8 cellular contexts compared by ENCODE assay signal in genomic region chr7:92448185-92448747, GRCh38. TPM values are rescaled to one million over a fixed set of nuclear protein-coding genes. Genes with fewer than 3 reads are reported as not detected.
DNase-seq lines count a peak whose midpoint lies in the region; ATAC-seq and TF ChIP-seq lines count a peak whose summit lies in the region.

No MANE protein-coding gene starts in this region.

- BruUV-seq in IMR-90 (replicated peaks; lab: Mats Ljungman, UMichigan), result no TSS peak

- H3K9ac ChIP-seq in IMR-90 (ENCODE audit: low read depth, low read length), result peak overlapping the region; percentile 78

- WGBS in IMR-90 (ENCODE audit: extremely low coverage in 2 of 2, insufficient read length in 1 of 2), 2 experiments, result 0% methylated on average over 4 of the region's 11 CpGs; no CpG with 5 or more reads in 1 of the 2 experiments
- 0 to 1% (median 1%) methylated on average over 11 of the region's 11 CpGs for WGBS in heart left ventricle, 4 donors
- WGBS in psoas muscle, 3 donors, result 1 to 2% (median 1%) methylated on average over 11 of the region's 11 CpGs

- H3K36me3 Mint-ChIP-seq in activated naive CD4-positive, alpha-beta T cell treated with anti-CD3 and anti-CD28 coated beads, Interleukin-2, amount 50 U/mL, for 72 hours, result peaks cover 6 to 15% of the 10 kb centered on the region in 2 donors

- peak; percentile 54 for TF ChIP-seq CTCF in IMR-90 (conservative IDR thresholded peaks at IDR 0.05; ENCODE audit: low read depth, low read length)
- TF ChIP-seq CTCF in heart left ventricle (IDR thresholded peaks at IDR 0.05), result peak in 10 of 12 donors; percentile 10 to 58 (median 41)
- peak; percentile 26 for TF ChIP-seq CTCF in psoas muscle (IDR thresholded peaks at IDR 0.05)

- peak overlapping the region; percentile 83; the same call in 1 of the 2 replicates for H3K14ac ChIP-seq in IMR-90 (replicated peaks; ENCODE audit: low read depth, low read length)

- H3K9me3 ChIP-seq in IMR-90 (ENCODE audit: control insufficient read depth, insufficient read depth, low read length), result no peaks in the 10 kb centered on the region
- no peaks in the 10 kb centered on the region for H3K9me3 ChIP-seq in heart left ventricle
- no peaks in the 10 kb centered on the region for H3K9me3 ChIP-seq in psoas muscle

- H3K23ac ChIP-seq in IMR-90 (ENCODE audit: low read depth, low read length), result peak overlapping the region; percentile 48; the same call in 1 of the 2 replicates

- CTCF ChIA-PET in IMR-90 (lab: Yijun Ruan, JAX), result interaction anchor here (1.8 to 2.4 kb wide), 4 partner anchors 13 to 271 kb away, joined by 5 to 19 read pairs (median 10); no protein-coding TSS in a partner anchor

- H2BK120ac ChIP-seq in IMR-90 (ENCODE audit: low read depth, low read length), result no peak overlapping the region

- H4K8ac ChIP-seq in IMR-90 (ENCODE audit: low read depth in 2 of 2, low read length in 2 of 2), result peak overlapping the region; percentile 39 to 68; a peak in 2 of 4 replicates

- peak overlapping the region; percentile 91 for H2AK9ac ChIP-seq in IMR-90 (replicated peaks; ENCODE audit: low read depth, low read length, poor library complexity)

- H3K56ac ChIP-seq in IMR-90 (ENCODE audit: extremely low read depth, insufficient read depth, low read length), result peak overlapping the region; percentile 13

- H3K27ac Mint-ChIP-seq in activated naive CD4-positive, alpha-beta T cell treated with anti-CD3 and anti-CD28 coated beads, Interleukin-2, amount 50 U/mL, for 72 hours, result peak overlapping the region; percentile 93

- no peak for TF ChIP-seq RAD21 in IMR-90 (IDR thresholded peaks at IDR 0.05; ENCODE audit: low read length)

- peak overlapping the region; percentile 25 for H2BK5ac ChIP-seq in IMR-90 (ENCODE audit: low read depth, low read length, poor library complexity, severe bottlenecking)

- ATAC-seq in GM21576 (IDR thresholded peaks at IDR 0.05; ENCODE audit: unreplicated experiment) (peak; percentile 37), IMR-90 (ENCODE audit: low read depth) (peak; percentile 30), heart left ventricle (peak in 3 of 4 donors; percentile 18 to 49 (median 33)), psoas muscle (peak in 3 of 4 donors; percentile 5 to 16 (median 11))
- peak; percentile 23 to 58 for ATAC-seq in activated naive CD4-positive, alpha-beta T cell treated with anti-CD3 and anti-CD28 coated beads, Interleukin-2, amount 50 U/mL, for 72 hours

- TF ChIP-seq POLR2A in IMR-90 (IDR thresholded peaks at IDR 0.05; ENCODE audit: low read depth, low read length) (no peak), heart left ventricle (IDR thresholded peaks at IDR 0.05) (no peak)

- DNase-seq in EH (ENCODE audit: low read depth) (peak; percentile 52), IMR-90 (peak; percentile 46), SK-MEL-5 (ENCODE audit: low read depth, low spot score) (peak; percentile 68), heart left ventricle (peak in 4 of 5 donors; percentile 25 to 46 (median 42)), psoas muscle (peak; percentile 30 to 52), NCI-H524 treated with DMSO at 0.1 percent for 48 hours (lab: John Stamatoyannopoulos, UW) (no peak)
- peak in 1 of 2 donors; percentile 55 for DNase-seq in activated naive CD4-positive, alpha-beta T cell treated with anti-CD3 and anti-CD28 coated beads, Interleukin-2, amount 50 U/mL, for 72 hours (ENCODE audit: low spot score in 2 of 2)

- H4K20me1 ChIP-seq in IMR-90 (ENCODE audit: insufficient read depth, low read length), result no peaks in the 10 kb centered on the region

- 0 out of 2 replicates have a peak, but pooled peaks cover 2% of the 10 kb centered on the region for H3K4me1 ChIP-seq in IMR-90 (ENCODE audit: control insufficient read depth, insufficient read depth, low read length)
- peaks cover 0 to 19% (median 11%) of the 10 kb centered on the region in 12 donors for H3K4me1 ChIP-seq in heart left ventricle
- H3K4me1 ChIP-seq in psoas muscle, result peaks cover 18% of the 10 kb centered on the region

- dilution Hi-C loops in IMR-90 (cut with HindIII; ENCODE audit: low sequenced_read_pairs, unreplicated experiment), result no loop called here

- no peaks in the 10 kb centered on the region for H3K9me3 Mint-ChIP-seq in activated naive CD4-positive, alpha-beta T cell treated with anti-CD3 and anti-CD28 coated beads, Interleukin-2, amount 50 U/mL, for 72 hours

- H2AFZ ChIP-seq in IMR-90 (replicated peaks; ENCODE audit: low read length, poor library complexity), result peak overlapping the region; percentile 97

- H3K4me3 ChIP-seq in IMR-90 (ENCODE audit: insufficient read depth, low read depth, low read length) (peak overlapping the region; percentile 94), heart left ventricle (peak overlapping the region; percentile 81 to 100 (median 92)), psoas muscle (peak overlapping the region; percentile 80)

- intact Hi-C loops in IMR-90 (cut with micrococcal nuclease), result loop anchor here (5.0 kb wide), 5 partner anchors 206 to 1361 kb away; partner anchors contain the start of gene AKAP9
- intact Hi-C loops in heart left ventricle (cut with DNase I), result loop anchor here in 9 of 10 donors (2.0 to 10.0 kb wide), 8 partner anchors 201 to 621 kb away; partner anchors contain the start of genes ANKIB1 (in 7 of the 9), KRIT1 (in 7 of the 9), LRRD1 (in 5 of the 9) and MTERF1 (in 3 of the 9)
- intact Hi-C loops in psoas muscle (cut with DNase I), result loop anchor here (5.0 kb wide), 4 partner anchors 79 to 566 kb away; partner anchors contain the start of genes ANKIB1 (in 2 of the 2), KRIT1 (in 2 of the 2), LRRD1 (in 1 of the 2) and MTERF1 (in 1 of the 2)

- POLR2A ChIA-PET in IMR-90 (lab: Charles Lee; ENCODE audit: unreplicated experiment), result interaction anchor here (0.8 kb wide), 1 partner anchor 1066 kb away, joined by 3 read pairs; no protein-coding TSS in a partner anchor

- H3K18ac ChIP-seq in IMR-90 (ENCODE audit: low read depth, low read length), result no peak overlapping the region

- H2AK5ac ChIP-seq in IMR-90 (ENCODE audit: low read depth, low read length), result no peak overlapping the region

- peak overlapping the region; percentile 44 for H3K27ac ChIP-seq in IMR-90 (ENCODE audit: insufficient read depth, low read length)
- peak overlapping the region; percentile 79 to 98 (median 96) for H3K27ac ChIP-seq in heart left ventricle
- peak overlapping the region; percentile 91 for H3K27ac ChIP-seq in psoas muscle

- H4K5ac ChIP-seq in IMR-90 (ENCODE audit: low read depth, low read length), result no peak overlapping the region

- H3K9me1 ChIP-seq in IMR-90 (ENCODE audit: insufficient read depth, low read length), result no peaks in the 10 kb centered on the region

- in situ Hi-C loops in IMR-90 (cut with MboI; ENCODE audit: low sequenced_read_pairs), result no loop called here
- in situ Hi-C loops in SK-MEL-5 (cut with HindIII; ENCODE audit: low pct_unique_long_range_greater_than_20kb, low sequenced_read_pairs), result no loop called here

- no peak overlapping the region for H2BK20ac ChIP-seq in IMR-90 (ENCODE audit: low read depth, low read length)

- no peak overlapping the region for H4K91ac ChIP-seq in IMR-90 (ENCODE audit: insufficient read depth, low read depth, low read length)

- no peak overlapping the region for H2BK15ac ChIP-seq in IMR-90 (ENCODE audit: low read depth, low read length)

- H3K36me3 ChIP-seq in IMR-90 (ENCODE audit: control insufficient read depth, insufficient read depth, low read length), result peaks cover 12% of the 10 kb centered on the region
- peaks cover 0 to 44% (median 40%) of the 10 kb centered on the region in 9 donors for H3K36me3 ChIP-seq in heart left ventricle
- H3K36me3 ChIP-seq in psoas muscle (ENCODE audit: insufficient read depth in 1 of 2, low read depth in 1 of 2), result peaks cover 6 to 47% of the 10 kb centered on the region in 2 donors

- H3K27me3 ChIP-seq in IMR-90 (ENCODE audit: control insufficient read depth, insufficient read depth, low read length) (no peaks in the 10 kb centered on the region), heart left ventricle (no peaks in the 10 kb centered on the region), psoas muscle (ENCODE audit: insufficient read depth in 3 of 3, low read length in 2 of 3) (no peaks in the 10 kb centered on the region)

- peak overlapping the region; percentile 72 for H3K4ac ChIP-seq in IMR-90 (ENCODE audit: low read depth, low read length)

- peak overlapping the region; percentile 86 for H3K4me2 ChIP-seq in IMR-90 (ENCODE audit: low read depth, low read length)

- peaks cover 22 to 34% of the 10 kb centered on the region in 2 experiments for H3K79me1 ChIP-seq in IMR-90 (ENCODE audit: low read depth in 1 of 2, low read length in 2 of 2)

RNA-seq across cellular contexts. Expression of gene GATAD1, which starts 1.0 kb away (rescaled TPM):
- total RNA-seq in IMR-90 (2012; rRNA removed) (9.3 and 10.3 TPM in 2 replicates), heart left ventricle (10 to 100 TPM in 8 of 9 donors, 1 to 10 TPM in 1; 8.5 to 20.5 (median 11.8) TPM), psoas muscle (10 to 100 TPM in 2 of 4 donors, 1 to 10 TPM in 2; 7.4 to 12.2 (median 9.0) TPM)
- polyA plus RNA-seq in IMR-90 (2012; rRNA removed) (12.2 and 15.2 TPM in 2 replicates), heart left ventricle (10 to 100 TPM; 13.8 to 16.5 TPM), psoas muscle (10 to 100 TPM in 2 of 3 donors, 1 to 10 TPM in 1; 8.9 to 12.5 (median 10.7) TPM)
- 3.8 and 5.8 TPM in 2 replicates for polyA plus RNA-seq in IMR-90 (2012; cell fraction: cytosol; rRNA removed)
- polyA plus RNA-seq in IMR-90 (2012; cell fraction: nucleus; rRNA removed; ENCODE audit: low replicate concordance), result 9.4 and 43.7 TPM in 2 replicates
- 53.7 and 59.2 TPM in 2 replicates for total RNA-seq in SK-MEL-5 (2014; rRNA removed; shearing (Covaris generic))
- 49.4 and 67.4 TPM in 2 replicates for polyA plus RNA-seq in SK-MEL-5 (2015; cell fraction: cytosol; rRNA removed)
- 111 and 142 TPM in 2 replicates for polyA plus RNA-seq in SK-MEL-5 (2015; cell fraction: nucleus; rRNA removed)
- 10 to 100 TPM; 16.8 to 45.6 TPM for total RNA-seq in activated naive CD4-positive, alpha-beta T cell treated with anti-CD3 and anti-CD28 coated beads, Interleukin-2, amount 50 U/mL, for 72 hours

RNA-seq across cellular contexts. Expression of gene ERVW-1, which starts 29.5 kb away (rescaled TPM):
- total RNA-seq in IMR-90 (2012; rRNA removed), result not detected in 2 replicates
- not detected in 2 replicates for polyA plus RNA-seq in IMR-90 (2012; rRNA removed)
- not detected in 2 replicates for polyA plus RNA-seq in IMR-90 (2012; cell fraction: cytosol; rRNA removed)
- polyA plus RNA-seq in IMR-90 (2012; cell fraction: nucleus; rRNA removed; ENCODE audit: low replicate concordance), result 0.02 TPM in 1 of 2 replicates, not detected in the other
- not detected in 2 replicates for total RNA-seq in SK-MEL-5 (2014; rRNA removed; shearing (Covaris generic))
- polyA plus RNA-seq in SK-MEL-5 (2015; cell fraction: cytosol; rRNA removed), result not detected in 2 replicates
- not detected in 2 replicates for polyA plus RNA-seq in SK-MEL-5 (2015; cell fraction: nucleus; rRNA removed)
- total RNA-seq in activated naive CD4-positive, alpha-beta T cell treated with anti-CD3 and anti-CD28 coated beads, Interleukin-2, amount 50 U/mL, for 72 hours, result under 1 TPM in 1 of 2 donors, not detected in 1; 0.23 TPM
- total RNA-seq in heart left ventricle, result under 1 TPM in 2 of 9 donors, not detected in 7; 0.15 to 0.27 TPM
- not detected for polyA plus RNA-seq in heart left ventricle
- not detected for total RNA-seq in psoas muscle
- polyA plus RNA-seq in psoas muscle, result under 1 TPM in 1 of 3 donors, not detected in 2; 0.03 TPM

Comparison
In these comparisons a context has a peak if more than half of its experiments do, and no peak if none do; other contexts are left out.
1. H3K27ac ChIP-seq: peak in every context shown above with its lines; median percentile 96 in heart left ventricle; 91 in psoas muscle; 44 in IMR-90.